ENCODE assay signal across 8 cellular contexts in genomic region chr17:82338858-82339633, GRCh38. TPM values are rescaled to one million over a fixed set of nuclear protein-coding genes. Genes with fewer than 3 reads are reported as not detected.
DNase-seq lines count a peak whose midpoint lies in the region; ATAC-seq and TF ChIP-seq lines count a peak whose summit lies in the region.

No MANE protein-coding gene starts in this region.

- 12 to 17% methylated on average over 24 to 29 of the region's 29 CpGs for WGBS in lower leg skin, 2 donors

- H3K9me3 ChIP-seq in lower lobe of right lung, result no peaks in the 10 kb centered on the region

- intact Hi-C loops in lower lobe of right lung (cut with DNase I) (no loop called here), lower leg skin (cut with DNase I; ENCODE audit: low total_unique reads) (no loop called here)

- H3K4me3 ChIP-seq in lower lobe of right lung (peak overlapping the region; percentile 34), lower leg skin (ENCODE audit: low read depth, poor library complexity, severe bottlenecking) (no peak overlapping the region)

- peak; percentile 91 for DNase-seq in A172 (ENCODE audit: low spot score)
- peak; percentile 60 for DNase-seq in HS-5 (ENCODE audit: low read depth)
- peak; percentile 85 to 92 for DNase-seq in T47D (ENCODE audit: low read depth in 1 of 2, low spot score in 1 of 2)
- DNase-seq in lower lobe of right lung, result no peak
- DNase-seq in endothelial cell (ENCODE audit: low spot score), result no peak
- no peak for DNase-seq in lower leg skin (ENCODE audit: low spot score in 2 of 2)
- DNase-seq in progenitor cell of endocrine pancreas (ENCODE audit: low spot score, unreplicated experiment), result no peak

- no peaks in the 10 kb centered on the region for H3K9me3 Mint-ChIP-seq in endothelial cell (ENCODE audit: unreplicated experiment)
- no peaks in the 10 kb centered on the region for H3K9me3 Mint-ChIP-seq in progenitor cell of endocrine pancreas (ENCODE audit: low read depth)

- H3K4me3 Mint-ChIP-seq in endothelial cell (ENCODE audit: unreplicated experiment) (no peak overlapping the region), progenitor cell of endocrine pancreas (ENCODE audit: low read depth) (no peak overlapping the region)

- H3K4me1 ChIP-seq in lower lobe of right lung, result peaks cover 32% of the 10 kb centered on the region

- H3K36me3 Mint-ChIP-seq in endothelial cell (ENCODE audit: low read depth, unreplicated experiment), result no peaks in the 10 kb centered on the region
- H3K36me3 Mint-ChIP-seq in progenitor cell of endocrine pancreas (ENCODE audit: insufficient read depth), result no peaks in the 10 kb centered on the region

- no peaks in the 10 kb centered on the region for H3K36me3 ChIP-seq in lower lobe of right lung

- H3K27ac ChIP-seq in lower lobe of right lung, result peak overlapping the region; percentile 69

- H3K4me1 Mint-ChIP-seq in endothelial cell (ENCODE audit: unreplicated experiment), result peaks cover 2% of the 10 kb centered on the region
- H3K4me1 Mint-ChIP-seq in progenitor cell of endocrine pancreas (ENCODE audit: low read depth), result peaks cover 6% of the 10 kb centered on the region

- in situ Hi-C loops in T47D (cut with HindIII; ENCODE audit: low pct_unique_long_range_greater_than_20kb, low sequenced_read_pairs), result no loop called here

- no peak for TF ChIP-seq POLR2A in lower leg skin (IDR thresholded peaks at IDR 0.05)

- no peaks in the 10 kb centered on the region for H3K27me3 ChIP-seq in lower lobe of right lung (ENCODE audit: low read depth)

- TF ChIP-seq CTCF in lower lobe of right lung (IDR thresholded peaks at IDR 0.05), result no peak
- no peak for TF ChIP-seq CTCF in endothelial cell (IDR thresholded peaks at IDR 0.05; ENCODE audit: unreplicated experiment)
- TF ChIP-seq CTCF in lower leg skin (IDR thresholded peaks at IDR 0.05), result no peak
- no peak for TF ChIP-seq CTCF in progenitor cell of endocrine pancreas (IDR thresholded peaks at IDR 0.05; ENCODE audit: unreplicated experiment)

- ATAC-seq in lower lobe of right lung (peak; percentile 63 to 79), HG02642 (IDR thresholded peaks at IDR 0.05; ENCODE audit: poor library complexity, unreplicated experiment) (no peak)

- H3K27me3 Mint-ChIP-seq in endothelial cell (ENCODE audit: unreplicated experiment) (peaks cover 20% of the 10 kb centered on the region), progenitor cell of endocrine pancreas (peaks cover 37% of the 10 kb centered on the region)

- no peak overlapping the region for H3K27ac Mint-ChIP-seq in endothelial cell (ENCODE audit: unreplicated experiment)
- no peak overlapping the region for H3K27ac Mint-ChIP-seq in progenitor cell of endocrine pancreas

RNA-seq across cellular contexts. Expression of gene SECTM1, which starts 5.5 kb away (rescaled TPM):
- total RNA-seq in A172 (2014; rRNA removed; shearing (Covaris generic)), result 1.2 and 1.6 TPM in 2 replicates
- total RNA-seq in lower lobe of right lung, result 44.5 TPM
- not detected for total RNA-seq in endothelial cell (ENCODE audit: unreplicated experiment)
- 10 to 100 TPM; 12.4 to 16.3 (median 14.5) TPM for total RNA-seq in lower leg skin
- not detected in 2 replicates for total RNA-seq in progenitor cell of endocrine pancreas

RNA-seq across cellular contexts. Expression of gene TEX19, which starts 20.0 kb away (rescaled TPM):
- 0.22 TPM in 1 of 2 replicates, not detected in the other for total RNA-seq in A172 (2014; rRNA removed; shearing (Covaris generic))
- total RNA-seq in lower lobe of right lung, result not detected
- total RNA-seq in endothelial cell (ENCODE audit: unreplicated experiment), result 0.26 TPM
- total RNA-seq in lower leg skin, result not detected
- 0.24 TPM in 1 of 2 replicates, not detected in the other for total RNA-seq in progenitor cell of endocrine pancreas

RNA-seq across cellular contexts. Expression of gene CD7, which starts 21.6 kb away (rescaled TPM):
- not detected in 2 replicates for total RNA-seq in A172 (2014; rRNA removed; shearing (Covaris generic))
- total RNA-seq in lower lobe of right lung, result 7.1 TPM
- total RNA-seq in endothelial cell (ENCODE audit: unreplicated experiment), result not detected
- total RNA-seq in lower leg skin, result under 1 TPM in 2 of 4 donors, not detected in 2; 0.45 to 0.99 TPM
- total RNA-seq in progenitor cell of endocrine pancreas, result 0.31 and 0.46 TPM in 2 replicates

RNA-seq across cellular contexts. Expression of gene UTS2R, which starts 32.5 kb away (rescaled TPM):
- not detected in 2 replicates for total RNA-seq in A172 (2014; rRNA removed; shearing (Covaris generic))
- total RNA-seq in lower lobe of right lung (not detected), endothelial cell (ENCODE audit: unreplicated experiment) (not detected), lower leg skin (not detected), progenitor cell of endocrine pancreas (0.22 TPM in 2 replicates)

Comparison
In these comparisons a context has a peak if more than half of its experiments do, and no peak if none do; other contexts are left out.
1. DNase-seq: peak in A172 (single experiment), HS-5 (single experiment) and T47D (2 of 2); none in lower lobe of right lung (single experiment), endothelial cell (single experiment), lower leg skin (0 of 2) and progenitor cell of endocrine pancreas (single experiment).